Comparison of ENCODE assay signal across 29 cellular contexts in the genomic region with DNA sequence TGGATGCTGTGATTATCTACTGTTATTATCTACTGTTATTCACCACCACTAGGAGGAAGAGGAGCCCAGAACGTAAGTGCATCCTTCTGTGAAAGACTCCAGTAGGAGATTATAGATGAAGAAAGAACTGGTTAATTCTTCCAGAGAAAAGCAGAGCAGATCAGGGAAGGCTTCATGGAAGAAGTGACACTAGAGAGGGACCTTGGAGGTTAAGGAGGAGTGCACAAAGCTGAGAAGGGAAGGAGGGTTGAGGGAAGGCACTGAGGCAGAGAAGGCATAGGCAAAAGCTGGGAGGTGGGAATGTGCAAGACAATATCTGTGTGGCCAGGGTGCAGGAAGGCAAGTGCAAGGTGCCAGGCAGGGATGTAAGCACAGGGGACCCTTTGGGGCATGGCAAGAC. TPM values are rescaled to one million over a fixed set of nuclear protein-coding genes. Genes with fewer than 3 reads are reported as not detected.
"Had no signal": no experiment of that assay in that cellular context is flagged by ENCODE, and none has a peak within 500 bp of the region (broad histone marks: within the 10 kb centered on the region; RNA-seq: fewer than 3 reads in every experiment).

No MANE protein-coding gene starts in this region.

- H3K27me3 Mint-ChIP-seq: stimulated activated naive B cell treated with anti-CD40 and anti-IgM and Interleukin-4, amounts not matched to agents 10 μg/mL and 1 μg/mL and 100 μg/mL, for 72 hours had no signal

- H3K27ac Mint-ChIP-seq: naive thymus-derived CD4-positive, alpha-beta T cell; nephron progenitor cell; stimulated activated naive B cell treated with anti-CD40 and anti-IgM and Interleukin-4, amounts not matched to agents 10 μg/mL and 1 μg/mL and 100 μg/mL, for 72 hours had no signal

- ATAC-seq: heart right ventricle; naive thymus-derived CD4-positive, alpha-beta T cell; sciatic nerve; stimulated activated naive B cell treated with anti-CD40 and anti-IgM and Interleukin-4, amounts not matched to agents 10 μg/mL and 1 μg/mL and 100 μg/mL, for 72 hours had no signal

- H3K4me1 ChIP-seq: heart right ventricle, stomach, transverse colon had no signal

- H3K27me3 ChIP-seq: neutrophil, spleen, stomach, transverse colon had no signal

- H3K9me3 ChIP-seq: heart right ventricle, neutrophil, spleen, stomach, thoracic aorta, transverse colon had no signal

- DNase-seq: effector CD4-positive, alpha-beta T cell; heart right ventricle; hypothalamus; kidney glomerular epithelial cell; naive thymus-derived CD4-positive, alpha-beta T cell; nephron progenitor cell; stimulated activated CD4-positive, alpha-beta T cell treated with anti-CD3 and anti-CD28 coated beads, Interleukin-15, amount 100 ng/mL, for 24 hours; stimulated activated CD4-positive, alpha-beta T cell treated with anti-CD3 and anti-CD28 coated beads, Interleukin-1b, Interleukin-23, amount 100 ng/mL, for 48 hours; stimulated activated CD4-positive, alpha-beta T cell treated with anti-CD3 and anti-CD28 coated beads, Interleukin-4, amount 100 ng/mL, for 24 hours; stimulated activated naive B cell treated with anti-CD40 and anti-IgM and Interleukin-4, amounts not matched to agents 10 μg/mL and 1 μg/mL and 100 μg/mL, for 72 hours; stomach; substantia nigra; transverse colon had no signal

- H3K36me3 ChIP-seq: heart right ventricle, neutrophil, spleen, stomach, thoracic aorta, transverse colon had no signal

- H3K4me3 Mint-ChIP-seq: naive thymus-derived CD4-positive, alpha-beta T cell; nephron progenitor cell; stimulated activated naive B cell treated with anti-CD40 and anti-IgM and Interleukin-4, amounts not matched to agents 10 μg/mL and 1 μg/mL and 100 μg/mL, for 72 hours had no signal

- H3K4me3 ChIP-seq: coronary artery, heart right ventricle, spleen, stomach, thoracic aorta, transverse colon had no signal

- H3K27ac ChIP-seq: coronary artery, heart right ventricle, neutrophil, spleen, stomach, thoracic aorta, transverse colon had no signal

- H3K36me3 Mint-ChIP-seq: stimulated activated naive B cell treated with anti-CD40 and anti-IgM and Interleukin-4, amounts not matched to agents 10 μg/mL and 1 μg/mL and 100 μg/mL, for 72 hours had no signal

- H3K9me3 Mint-ChIP-seq: nephron progenitor cell; stimulated activated naive B cell treated with anti-CD40 and anti-IgM and Interleukin-4, amounts not matched to agents 10 μg/mL and 1 μg/mL and 100 μg/mL, for 72 hours had no signal

RNA-seq across cellular contexts. Expression of gene CRYBB1, which starts 13.5 kb away (rescaled TPM):
- total RNA-seq: fibroblast of lung; mononuclear cell; naive thymus-derived CD4-positive, alpha-beta T cell; osteoblast; pulmonary artery endothelial cell had no signal
- polyA plus RNA-seq: fibroblast of lung; naive thymus-derived CD4-positive, alpha-beta T cell had no signal

RNA-seq across cellular contexts. Expression of gene CRYBA4, which starts 17.4 kb away (rescaled TPM):
- total RNA-seq: fibroblast of lung; frontal cortex; liver; lung microvascular endothelial cell; mesenteric fat pad; mononuclear cell; naive thymus-derived CD4-positive, alpha-beta T cell; osteoblast; pulmonary artery endothelial cell; sciatic nerve; skeletal muscle tissue; spleen; stomach; thoracic aorta; transverse colon; urinary bladder had no signal
- polyA plus RNA-seq: esophagus; fibroblast of lung; heart right ventricle; liver; naive thymus-derived CD4-positive, alpha-beta T cell; stomach; urinary bladder had no signal
